ENCODE assay signal across 1 cellular context in the genomic region with DNA sequence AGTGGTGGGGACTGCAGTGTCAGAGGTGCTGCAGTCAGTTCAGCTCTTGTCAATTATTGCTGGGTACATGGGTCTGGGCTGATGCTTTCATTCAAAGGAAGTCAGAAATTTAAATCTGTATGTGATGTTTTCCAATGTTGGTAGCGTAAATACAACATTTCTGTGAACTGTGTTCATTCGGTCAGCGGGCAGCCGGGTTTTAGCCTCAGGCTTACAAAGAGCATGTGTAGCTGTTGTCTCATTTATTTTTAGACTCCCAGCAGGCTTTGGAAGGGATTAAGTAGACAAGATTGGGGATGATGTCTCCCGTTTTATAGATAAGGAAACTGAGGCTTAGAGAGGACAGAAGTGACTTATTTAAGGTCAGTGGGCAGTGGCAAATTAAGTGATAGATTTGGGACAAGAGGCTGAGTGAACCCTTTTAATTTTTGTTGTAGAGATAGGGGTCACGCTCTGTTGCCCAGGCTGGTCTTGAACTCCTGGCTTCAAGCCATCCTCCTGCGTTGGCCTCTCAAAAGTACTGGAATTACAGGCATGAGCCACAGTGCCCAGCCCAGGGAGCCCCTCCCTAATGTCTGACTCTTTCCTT.
TF ChIP-seq lines count a peak whose summit lies in the region.

No MANE protein-coding gene starts in this region.

TF ChIP-seq in GM12878, 131 proteins besides CTCF, POLR2A, EP300 and RAD21:
- TF ChIP-seq PAX5 (IDR thresholded peaks at IDR 0.05; ENCODE audit: borderline replicate concordance, low read depth, low read length) (peak; percentile 93), RB1 (IDR thresholded peaks at IDR 0.05; ENCODE audit: borderline replicate concordance) (no peak)
